Comparison of ENCODE assay signal across 9 cellular contexts in genomic region chr5:143054480-143054941, GRCh38.
DNase-seq lines count a peak whose midpoint lies in the region; ATAC-seq and TF ChIP-seq lines count a peak whose summit lies in the region.
"Had no signal": no experiment of that assay in that cellular context is flagged by ENCODE, and none has a peak within 500 bp of the region (broad histone marks: within the 10 kb centered on the region; RNA-seq: fewer than 3 reads in every experiment).

No MANE protein-coding gene starts in this region.

- H3K27ac ChIP-seq in mammary epithelial cell (ENCODE audit: insufficient read depth, low read depth, low read length) (no peak overlapping the region), transverse colon (peak overlapping the region in 2 of 4 donors; percentile 6 to 14), tibial artery (no peak overlapping the region), esophagus squamous epithelium (no peak overlapping the region)
- H3K27ac ChIP-seq: SK-N-MC had no signal

- TF ChIP-seq EP300 in transverse colon (IDR thresholded peaks at IDR 0.05; ENCODE audit: low read depth) = no peak

- H3K4me3 ChIP-seq in mammary epithelial cell (replicated peaks in 1 of 3; ENCODE audit: insufficient read depth in 1 of 3, low read depth in 2 of 3, low read length in 3 of 3) (no peak overlapping the region), transverse colon (no peak overlapping the region), tibial artery (no peak overlapping the region), esophagus squamous epithelium (no peak overlapping the region)
- H3K4me3 ChIP-seq: SK-N-MC had no signal

- intact Hi-C loops in mammary epithelial cell (cut with micrococcal nuclease) (no loop called here), transverse colon (cut with DNase I; ENCODE audit: low total_unique reads) (no loop called here), tibial artery (cut with DNase I; ENCODE audit: low total_unique reads) (no loop called here), esophagus squamous epithelium (cut with DNase I) (no loop called here)

- BruUV-seq in mammary epithelial cell (replicated peaks; lab: Mats Ljungman, UMichigan) = no TSS peak

- no peak for TF ChIP-seq CTCF in GM13977 (IDR thresholded peaks at IDR 0.05; ENCODE audit: extremely low read depth, insufficient read depth, missing control alignments)
- TF ChIP-seq CTCF in mammary epithelial cell (conservative IDR thresholded peaks at IDR 0.05 in 1 of 2, IDR thresholded peaks at IDR 0.05 in 1 of 2; ENCODE audit: extremely low read depth in 1 of 2, insufficient read depth in 1 of 2, low read depth in 1 of 2, low read length in 2 of 2) = no peak
- no peak for TF ChIP-seq CTCF in transverse colon (IDR thresholded peaks at IDR 0.05)
- no peak for TF ChIP-seq CTCF in tibial artery (IDR thresholded peaks at IDR 0.05)
- TF ChIP-seq CTCF in esophagus squamous epithelium (IDR thresholded peaks at IDR 0.05) = no peak

- dilution Hi-C loops in mammary epithelial cell (cut with HindIII; ENCODE audit: low sequenced_read_pairs) = no loop called here

- H3K79me2 ChIP-seq in mammary epithelial cell (ENCODE audit: insufficient read depth, low read length) = no peaks in the 10 kb centered on the region

- in situ Hi-C loops in GM13977 (cut with MboI; ENCODE audit: low pct_unique_long_range_greater_than_20kb, low sequenced_read_pairs, unreplicated experiment) = no loop called here
- in situ Hi-C loops in KBM-7 (cut with MboI; ENCODE audit: low pct_unique_long_range_greater_than_20kb, low sequenced_read_pairs) = no loop called here
- in situ Hi-C loops in mammary epithelial cell (cut with MboI; ENCODE audit: low sequenced_read_pairs in 2 of 2) = no loop called here
- in situ Hi-C loops in transverse colon (cut with MboI; ENCODE audit: low pct_ligation_motif_present in 1 of 4, low pct_unique_long_range_greater_than_20kb in 1 of 4, low sequenced_read_pairs in 3 of 4) = no loop called here

- peak overlapping the region; percentile 62 for H2AFZ ChIP-seq in mammary epithelial cell (ENCODE audit: low read depth, low read length)

- H3K4me2 ChIP-seq in mammary epithelial cell (ENCODE audit: insufficient read depth, low read depth, low read length) = peak overlapping the region; percentile 29

- DNase-seq in GM13977 (ENCODE audit: low spot score) (peak; percentile 43), KBM-7 (peak; percentile 72), mammary epithelial cell (no peak), transverse colon (peak; percentile 29), ureter (ENCODE audit: low spot score) (no peak), tibial artery (no peak), esophagus squamous epithelium (lab: John Stamatoyannopoulos, UW) (no peak)

- ATAC-seq in GM21381 (IDR thresholded peaks at IDR 0.05; ENCODE audit: unreplicated experiment) = peak; percentile 46

- TF ChIP-seq POLR2A in transverse colon (IDR thresholded peaks at IDR 0.05) = no peak
- TF ChIP-seq POLR2A in esophagus squamous epithelium (IDR thresholded peaks at IDR 0.05) = no peak

- H3K4me1 ChIP-seq in mammary epithelial cell (ENCODE audit: insufficient read depth, low read length) = peaks cover 14% of the 10 kb centered on the region
- H3K4me1 ChIP-seq in transverse colon = peaks cover 0 to 42% (median 6%) of the 10 kb centered on the region in 4 donors
- H3K4me1 ChIP-seq in tibial artery = peaks cover 0 to 22% (median 8%) of the 10 kb centered on the region in 4 donors
- H3K4me1 ChIP-seq in esophagus squamous epithelium = peaks cover 0 to 30% (median 0%) of the 10 kb centered on the region in 3 donors

- H3K36me3 ChIP-seq in mammary epithelial cell (ENCODE audit: insufficient read depth, low read length) (no peaks in the 10 kb centered on the region), transverse colon (peaks cover 0 to 21% (median 4%) of the 10 kb centered on the region in 4 donors), tibial artery (peaks cover 0 to 33% (median 8%) of the 10 kb centered on the region in 3 donors), esophagus squamous epithelium (peaks cover 0 to 19% (median 0%) of the 10 kb centered on the region in 3 donors)

- no peaks in the 10 kb centered on the region for H4K20me1 ChIP-seq in mammary epithelial cell (ENCODE audit: insufficient read depth, low read length)

- H3K27me3 ChIP-seq in mammary epithelial cell (ENCODE audit: insufficient read depth, low read length) (no peaks in the 10 kb centered on the region), transverse colon (no peaks in the 10 kb centered on the region), tibial artery (no peaks in the 10 kb centered on the region), esophagus squamous epithelium (no peaks in the 10 kb centered on the region)

- no peaks in the 10 kb centered on the region for H3K9me3 ChIP-seq in mammary epithelial cell (replicated peaks; ENCODE audit: insufficient read depth, low read length)
- H3K9me3 ChIP-seq in transverse colon = no peaks in the 10 kb centered on the region
- H3K9me3 ChIP-seq in tibial artery = no peaks in the 10 kb centered on the region
- H3K9me3 ChIP-seq in esophagus squamous epithelium = no peaks in the 10 kb centered on the region

- no peak overlapping the region for H3K9ac ChIP-seq in mammary epithelial cell (ENCODE audit: insufficient read depth, low read length)

- WGBS in mammary epithelial cell (ENCODE audit: low coverage, missing lambda C conversion rate) = 9% methylated on average over 5 of the region's 5 CpGs
- 23 to 30% methylated on average over 3 to 5 of the region's 5 CpGs for WGBS in transverse colon (ENCODE audit: low coverage in 1 of 2), 2 donors
- WGBS in esophagus squamous epithelium, 2 donors = 12% methylated on average over 5 of the region's 5 CpGs

- CTCF ChIA-PET in mammary epithelial cell (lab: Charles Lee; ENCODE audit: low non-redundant PET) = no interaction called here

Comparison
In these comparisons a context has a peak if more than half of its experiments do, and no peak if none do; other contexts are left out.
1. DNase-seq: peak in GM13977 (single experiment), KBM-7 (single experiment) and transverse colon (single experiment); none in mammary epithelial cell (single experiment), ureter (single experiment), tibial artery (0 of 2) and esophagus squamous epithelium (single experiment).